ENCODE assay signal across 1 cellular context in the genomic region with DNA sequence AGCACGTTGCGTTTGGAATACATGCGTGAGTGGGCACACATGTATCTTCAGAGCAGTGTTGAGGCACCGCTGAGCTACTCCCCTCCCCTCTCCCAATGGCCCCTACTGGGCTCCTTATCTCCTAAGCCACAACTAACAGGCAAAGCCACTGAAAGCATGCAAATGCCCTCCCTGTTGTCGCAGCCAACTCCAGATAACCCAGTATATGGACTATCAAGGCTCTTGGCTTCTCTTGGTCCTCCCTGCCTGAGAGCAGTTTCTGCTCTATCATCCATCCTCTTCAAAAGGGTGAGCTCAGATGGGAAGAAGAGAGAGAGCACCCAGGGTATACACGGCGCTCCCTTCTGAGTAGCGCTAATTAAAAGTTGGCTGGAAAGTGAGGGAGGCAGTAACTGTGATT.
TF ChIP-seq lines count a peak whose summit lies in the region.

No MANE protein-coding gene starts in this region.

TF ChIP-seq in K562, 482 proteins besides CTCF, POLR2A, EP300 and RAD21 (continued from another document):
- TF ChIP-seq, protein P1, sequence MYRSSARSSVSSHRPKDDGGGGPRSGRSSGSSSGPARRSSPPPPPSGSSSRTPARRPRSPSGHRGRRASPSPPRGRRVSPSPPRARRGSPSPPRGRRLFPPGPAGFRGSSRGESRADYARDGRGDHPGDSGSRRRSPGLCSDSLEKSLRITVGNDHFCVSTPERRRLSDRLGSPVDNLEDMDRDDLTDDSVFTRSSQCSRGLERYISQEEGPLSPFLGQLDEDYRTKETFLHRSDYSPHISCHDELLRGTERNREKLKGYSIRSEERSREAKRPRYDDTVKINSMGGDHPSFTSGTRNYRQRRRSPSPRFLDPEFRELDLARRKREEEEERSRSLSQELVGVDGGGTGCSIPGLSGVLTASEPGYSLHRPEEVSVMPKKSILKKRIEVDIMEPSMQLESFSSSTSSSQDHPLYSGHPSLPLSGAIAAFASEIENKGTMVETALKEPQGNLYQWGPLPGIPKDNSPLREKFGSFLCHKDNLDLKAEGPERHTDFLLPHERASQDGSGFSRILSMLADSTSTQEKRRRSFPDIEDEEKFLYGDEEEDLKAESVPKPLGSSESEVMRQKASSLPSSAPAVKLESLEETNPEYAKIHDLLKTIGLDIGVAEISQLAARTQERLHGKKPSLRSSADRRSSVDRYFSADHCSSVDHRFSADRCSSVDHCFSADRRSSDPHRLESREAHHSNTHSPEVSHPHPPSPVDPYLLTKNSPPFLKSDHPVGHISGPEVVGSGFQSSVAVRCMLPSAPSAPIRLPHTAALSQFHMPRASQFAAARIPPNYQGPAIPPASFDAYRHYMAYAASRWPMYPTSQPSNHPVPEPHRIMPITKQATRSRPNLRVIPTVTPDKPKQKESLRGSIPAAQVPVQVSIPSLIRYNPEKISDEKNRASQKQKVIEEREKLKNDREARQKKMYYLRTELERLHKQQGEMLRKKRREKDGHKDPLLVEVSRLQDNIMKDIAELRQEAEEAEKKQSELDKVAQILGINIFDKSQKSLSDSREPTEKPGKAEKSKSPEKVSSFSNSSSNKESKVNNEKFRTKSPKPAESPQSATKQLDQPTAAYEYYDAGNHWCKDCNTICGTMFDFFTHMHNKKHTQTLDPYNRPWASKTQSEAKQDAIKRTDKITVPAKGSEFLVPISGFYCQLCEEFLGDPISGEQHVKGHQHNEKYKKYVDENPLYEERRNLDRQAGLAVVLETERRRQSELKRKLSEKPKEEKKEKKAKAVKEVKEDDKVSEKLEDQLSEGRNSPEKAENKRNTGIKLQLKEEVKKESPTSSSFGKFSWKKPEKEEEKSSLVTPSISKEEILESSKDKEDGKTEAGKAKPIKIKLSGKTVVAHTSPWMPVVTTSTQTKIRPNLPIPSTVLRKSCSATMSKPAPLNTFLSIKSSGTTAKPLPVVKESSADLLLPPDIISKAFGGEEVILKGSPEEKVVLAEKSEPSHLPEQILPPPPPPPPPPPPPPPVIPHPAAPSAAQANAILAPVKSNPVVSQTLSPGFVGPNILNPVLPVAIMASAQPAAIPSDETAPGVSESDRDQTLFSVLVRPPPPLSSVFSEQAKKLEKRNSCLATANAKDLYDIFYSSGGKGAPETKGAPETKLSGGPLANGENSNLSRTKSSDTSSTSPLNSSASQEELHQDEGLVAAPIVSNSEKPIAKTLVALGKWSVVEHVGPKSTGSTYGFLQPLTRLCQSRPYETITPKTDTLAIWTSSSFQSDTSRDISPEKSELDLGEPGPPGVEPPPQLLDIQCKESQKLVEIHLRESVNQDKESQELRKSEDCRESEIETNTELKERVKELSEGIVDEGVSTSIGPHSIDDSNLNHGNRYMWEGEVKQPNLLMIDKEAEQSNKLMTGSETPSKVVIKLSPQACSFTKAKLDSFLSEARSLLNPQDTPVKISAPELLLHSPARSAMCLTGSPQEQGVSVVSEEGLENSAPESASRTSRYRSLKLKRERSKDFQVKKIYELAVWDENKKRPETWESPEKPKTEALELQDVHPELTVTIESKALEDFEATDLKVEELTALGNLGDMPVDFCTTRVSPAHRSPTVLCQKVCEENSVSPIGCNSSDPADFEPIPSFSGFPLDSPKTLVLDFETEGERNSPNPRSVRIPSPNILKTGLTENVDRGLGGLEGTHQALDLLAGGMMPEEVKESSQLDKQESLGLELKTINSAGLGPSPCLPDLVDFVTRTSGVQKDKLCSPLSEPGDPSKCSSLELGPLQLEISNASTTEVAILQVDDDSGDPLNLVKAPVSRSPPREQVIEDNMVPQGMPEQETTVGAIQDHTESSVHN (IDR thresholded peaks at IDR 0.05; ENCODE audit: borderline replicate concordance in 1 of 2, low read depth in 1 of 2), result no peak
- TF ChIP-seq, protein P2, sequence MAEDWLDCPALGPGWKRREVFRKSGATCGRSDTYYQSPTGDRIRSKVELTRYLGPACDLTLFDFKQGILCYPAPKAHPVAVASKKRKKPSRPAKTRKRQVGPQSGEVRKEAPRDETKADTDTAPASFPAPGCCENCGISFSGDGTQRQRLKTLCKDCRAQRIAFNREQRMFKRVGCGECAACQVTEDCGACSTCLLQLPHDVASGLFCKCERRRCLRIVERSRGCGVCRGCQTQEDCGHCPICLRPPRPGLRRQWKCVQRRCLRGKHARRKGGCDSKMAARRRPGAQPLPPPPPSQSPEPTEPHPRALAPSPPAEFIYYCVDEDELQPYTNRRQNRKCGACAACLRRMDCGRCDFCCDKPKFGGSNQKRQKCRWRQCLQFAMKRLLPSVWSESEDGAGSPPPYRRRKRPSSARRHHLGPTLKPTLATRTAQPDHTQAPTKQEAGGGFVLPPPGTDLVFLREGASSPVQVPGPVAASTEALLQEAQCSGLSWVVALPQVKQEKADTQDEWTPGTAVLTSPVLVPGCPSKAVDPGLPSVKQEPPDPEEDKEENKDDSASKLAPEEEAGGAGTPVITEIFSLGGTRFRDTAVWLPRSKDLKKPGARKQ (CRISPR knock-in tag; IDR thresholded peaks at IDR 0.05), result no peak
- TF ChIP-seq NCOA2 (IDR thresholded peaks at IDR 0.05; ENCODE audit: partially characterized antibody in 2 of 2) (no peak), HDAC1 (IDR thresholded peaks at IDR 0.05) (no peak), ZNF589 (CRISPR knock-in tag; IDR thresholded peaks at IDR 0.05; ENCODE audit: low read depth) (peak; percentile 47; the same call in 1 of the 2 replicates), ZNF507 (tag; conservative IDR thresholded peaks at IDR 0.05) (no peak), CTBP1 (IDR thresholded peaks at IDR 0.05; ENCODE audit: borderline replicate concordance) (peak; percentile 61), PHF20 (IDR thresholded peaks at IDR 0.05; ENCODE audit: partially characterized antibody) (no peak), POLR2AphosphoS2 (IDR thresholded peaks at IDR 0.05; ENCODE audit: low read length) (no peak), SLC30A9 (CRISPR knock-in tag; IDR thresholded peaks at IDR 0.05) (no peak), XRCC5 (IDR thresholded peaks at IDR 0.05; ENCODE audit: low read depth, low read length) (no peak), ADNP (tag; IDR thresholded peaks at IDR 0.05) (no peak), LCOR (CRISPR knock-in tag; IDR thresholded peaks at IDR 0.05) (no peak), RB1 (IDR thresholded peaks at IDR 0.05; ENCODE audit: low read depth) (no peak), THRAP3 (IDR thresholded peaks at IDR 0.05; ENCODE audit: borderline replicate concordance) (no peak), ZBTB17 (CRISPR knock-in tag; IDR thresholded peaks at IDR 0.05) (no peak), FOXJ3 (CRISPR knock-in tag; IDR thresholded peaks at IDR 0.05) (no peak), PRPF4 (IDR thresholded peaks at IDR 0.05; ENCODE audit: insufficient read depth, low read depth, low read length, poor library complexity, severe bottlenecking) (no peak), FOXM1 (IDR thresholded peaks at IDR 0.05; ENCODE audit: low read depth) (peak; percentile 24; the same call in 1 of the 2 replicates), FOXM1 (CRISPR knock-in tag; IDR thresholded peaks at IDR 0.05; ENCODE audit: low read depth) (no peak), ZNF324 (CRISPR knock-in tag; IDR thresholded peaks at IDR 0.05) (no peak), NELFE (IDR thresholded peaks at IDR 0.05; ENCODE audit: insufficient read depth, insufficient read length) (no peak), ZNF408 (CRISPR knock-in tag; IDR thresholded peaks at IDR 0.05; ENCODE audit: low read depth) (no peak)
- TF ChIP-seq, protein P3, sequence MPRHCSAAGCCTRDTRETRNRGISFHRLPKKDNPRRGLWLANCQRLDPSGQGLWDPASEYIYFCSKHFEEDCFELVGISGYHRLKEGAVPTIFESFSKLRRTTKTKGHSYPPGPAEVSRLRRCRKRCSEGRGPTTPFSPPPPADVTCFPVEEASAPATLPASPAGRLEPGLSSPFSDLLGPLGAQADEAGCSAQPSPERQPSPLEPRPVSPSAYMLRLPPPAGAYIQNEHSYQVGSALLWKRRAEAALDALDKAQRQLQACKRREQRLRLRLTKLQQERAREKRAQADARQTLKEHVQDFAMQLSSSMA (CRISPR knock-in tag; IDR thresholded peaks at IDR 0.05), result no peak
- TF ChIP-seq, protein P4, sequence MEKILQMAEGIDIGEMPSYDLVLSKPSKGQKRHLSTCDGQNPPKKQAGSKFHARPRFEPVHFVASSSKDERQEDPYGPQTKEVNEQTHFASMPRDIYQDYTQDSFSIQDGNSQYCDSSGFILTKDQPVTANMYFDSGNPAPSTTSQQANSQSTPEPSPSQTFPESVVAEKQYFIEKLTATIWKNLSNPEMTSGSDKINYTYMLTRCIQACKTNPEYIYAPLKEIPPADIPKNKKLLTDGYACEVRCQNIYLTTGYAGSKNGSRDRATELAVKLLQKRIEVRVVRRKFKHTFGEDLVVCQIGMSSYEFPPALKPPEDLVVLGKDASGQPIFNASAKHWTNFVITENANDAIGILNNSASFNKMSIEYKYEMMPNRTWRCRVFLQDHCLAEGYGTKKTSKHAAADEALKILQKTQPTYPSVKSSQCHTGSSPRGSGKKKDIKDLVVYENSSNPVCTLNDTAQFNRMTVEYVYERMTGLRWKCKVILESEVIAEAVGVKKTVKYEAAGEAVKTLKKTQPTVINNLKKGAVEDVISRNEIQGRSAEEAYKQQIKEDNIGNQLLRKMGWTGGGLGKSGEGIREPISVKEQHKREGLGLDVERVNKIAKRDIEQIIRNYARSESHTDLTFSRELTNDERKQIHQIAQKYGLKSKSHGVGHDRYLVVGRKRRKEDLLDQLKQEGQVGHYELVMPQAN (IDR thresholded peaks at IDR 0.05; ENCODE audit: borderline replicate concordance), result no peak
